In genomic region chr16:49362230-49362629, GRCh38 we compare ENCODE assay signal across 36 cellular contexts. TPM values are rescaled to one million over a fixed set of nuclear protein-coding genes. Genes with fewer than 3 reads are reported as not detected.
"Had no signal": no experiment of that assay in that cellular context is flagged by ENCODE, and none has a peak within 500 bp of the region (broad histone marks: within the 10 kb centered on the region; RNA-seq: fewer than 3 reads in every experiment).

No MANE protein-coding gene starts in this region.

- H3K9me3 ChIP-seq: adrenal gland, body of pancreas, breast epithelium had no signal

- DNase-seq: activated CD4-positive, alpha-beta memory T cell treated with anti-CD3 and anti-CD28 coated beads for 36 hours; activated CD4-positive, alpha-beta T cell treated with anti-CD3 and anti-CD28 coated beads, Interleukin-2, amount 10 ng/mL, durations not matched to agents 7 days and 5 days; activated CD8-positive, alpha-beta memory T cell treated with anti-CD3 and anti-CD28 coated beads, Interleukin-2, amount 50 U/mL, for 4 hours; activated gamma-delta T cell treated with Interleukin-2 at 50 U/mL for 16 hours; activated naive CD4-positive, alpha-beta T cell treated with anti-CD3 and anti-CD28 coated beads for 36 hours; activated T-cell treated with anti-CD3 and anti-CD28 coated beads for 4 hours; activated T-cell treated with anti-CD3 and anti-CD28 coated beads, Interleukin-2, amount 50 U/mL, for 4 hours; body of pancreas; MM.1S; MV-4-11; NCI-H1092; NCI-H1436 treated with DMSO at 0.1 percent for 48 hours; NCI-H1694 treated with DMSO at 0.1 percent for 48 hours; NCI-H2029; NCI-H345; NCI-H524 treated with DMSO at 0.1 percent for 48 hours; NK-92 treated with Interleukin-12 subunit alpha and Interleukin-12 subunit beta, amount 100 ng/mL, for 24 hours; PC-9; SIG-M5; SW 1271; T-helper 1 cell; T-helper 2 cell; T-helper 9 cell had no signal

- H3K4me1 ChIP-seq: adrenal gland, body of pancreas, breast epithelium had no signal

- H2AFZ ChIP-seq: PC-9 had no signal

- H3K4me2 ChIP-seq: KMS-11, PC-9 had no signal

- H3K4me1 Mint-ChIP-seq: activated CD4-positive, alpha-beta T cell treated with anti-CD3 and anti-CD28 coated beads, Interleukin-2, amount 10 ng/mL, durations not matched to agents 7 days and 5 days had no signal

- H3K27ac ChIP-seq: adrenal gland, body of pancreas, breast epithelium, KMS-11, PC-9, RWPE1, VCaP had no signal

- H3K4me3 ChIP-seq: adrenal gland, body of pancreas, breast epithelium, PC-9 had no signal

- H3K27me3 ChIP-seq: adrenal gland, body of pancreas, breast epithelium had no signal

- H3K9me3 Mint-ChIP-seq: activated CD4-positive, alpha-beta memory T cell treated with anti-CD3 and anti-CD28 coated beads for 36 hours; activated CD4-positive, alpha-beta T cell treated with anti-CD3 and anti-CD28 coated beads, Interleukin-2, amount 10 ng/mL, durations not matched to agents 7 days and 5 days; activated T-helper 1 cell treated with anti-CD3 and anti-CD28 coated beads, Interleukin-12 subunit alpha, Interleukin-12 subunit beta, Interleukin-2, Interleukin-4 antibody, amounts not matched to agents 30 ng/mL and 10 ng/mL and 1 ng/mL, durations not matched to agents 14 hours and 24 hours and 36 hours had no signal

- H3K36me3 ChIP-seq: adrenal gland, breast epithelium had no signal

- H3K36me3 Mint-ChIP-seq: activated CD4-positive, alpha-beta memory T cell treated with anti-CD3 and anti-CD28 coated beads for 36 hours; activated naive CD4-positive, alpha-beta T cell treated with anti-CD3 and anti-CD28 coated beads, Interleukin-2, amount 50 U/mL, for 72 hours had no signal

- H3K27me3 Mint-ChIP-seq: activated CD4-positive, alpha-beta memory T cell treated with anti-CD3 and anti-CD28 coated beads for 36 hours; activated CD4-positive, alpha-beta T cell treated with anti-CD3 and anti-CD28 coated beads, Interleukin-2, amount 10 ng/mL, durations not matched to agents 7 days and 5 days had no signal

- H3K27ac Mint-ChIP-seq: activated CD4-positive, alpha-beta memory T cell treated with anti-CD3 and anti-CD28 coated beads for 36 hours; activated CD4-positive, alpha-beta T cell treated with anti-CD3 and anti-CD28 coated beads, Interleukin-2, amount 10 ng/mL, durations not matched to agents 7 days and 5 days; activated naive CD4-positive, alpha-beta T cell treated with anti-CD3 and anti-CD28 coated beads for 36 hours; activated naive CD4-positive, alpha-beta T cell treated with anti-CD3 and anti-CD28 coated beads, Interleukin-2, amount 50 U/mL, for 72 hours; activated T-helper 1 cell treated with anti-CD3 and anti-CD28 coated beads, Interleukin-12 subunit alpha, Interleukin-12 subunit beta, Interleukin-2, Interleukin-4 antibody, amounts not matched to agents 30 ng/mL and 10 ng/mL and 1 ng/mL, durations not matched to agents 14 hours and 24 hours and 36 hours had no signal

- H3K9ac ChIP-seq: KMS-11 had no signal

- ATAC-seq: activated naive CD4-positive, alpha-beta T cell treated with anti-CD3 and anti-CD28 coated beads, Interleukin-2, amount 50 U/mL, for 72 hours; activated T-cell treated with anti-CD3 and anti-CD28 coated beads, Interleukin-2, amount 50 U/mL, for 4 hours; body of pancreas; Right ventricle myocardium inferior had no signal

- H3K4me3 Mint-ChIP-seq: activated CD4-positive, alpha-beta memory T cell treated with anti-CD3 and anti-CD28 coated beads for 36 hours; activated CD4-positive, alpha-beta T cell treated with anti-CD3 and anti-CD28 coated beads, Interleukin-2, amount 10 ng/mL, durations not matched to agents 7 days and 5 days; activated naive CD4-positive, alpha-beta T cell treated with anti-CD3 and anti-CD28 coated beads for 36 hours; activated T-cell treated with anti-CD3 and anti-CD28 coated beads, Interleukin-2, amount 50 U/mL, for 4 hours; activated T-helper 1 cell treated with anti-CD3 and anti-CD28 coated beads, Interleukin-12 subunit alpha, Interleukin-12 subunit beta, Interleukin-2, Interleukin-4 antibody, amounts not matched to agents 30 ng/mL and 10 ng/mL and 1 ng/mL, durations not matched to agents 14 hours and 24 hours and 36 hours had no signal

RNA-seq across cellular contexts. Expression of gene C16orf78, which starts 11.4 kb away (rescaled TPM):
- total RNA-seq: activated CD4-positive, alpha-beta memory T cell treated with anti-CD3 and anti-CD28 coated beads for 36 hours; activated CD4-positive, alpha-beta T cell treated with anti-CD3 and anti-CD28 coated beads, Interleukin-2, amount 10 ng/mL, durations not matched to agents 7 days and 5 days; activated naive CD4-positive, alpha-beta T cell treated with anti-CD3 and anti-CD28 coated beads for 36 hours; activated naive CD4-positive, alpha-beta T cell treated with anti-CD3 and anti-CD28 coated beads, Interleukin-2, amount 50 U/mL, for 72 hours; activated T-cell treated with anti-CD3 and anti-CD28 coated beads, Interleukin-2, amount 50 U/mL, for 4 hours; activated T-helper 1 cell treated with anti-CD3 and anti-CD28 coated beads, Interleukin-12 subunit alpha, Interleukin-12 subunit beta, Interleukin-2, Interleukin-4 antibody, amounts not matched to agents 30 ng/mL and 10 ng/mL and 1 ng/mL, durations not matched to agents 14 hours and 24 hours and 36 hours; adrenal gland; astrocyte; body of pancreas; breast epithelium; cardiac septum; LHCN-M2; NCI-H460; OCI-LY7; PC-9; Right ventricle myocardium inferior had no signal
- polyA plus RNA-seq: adrenal gland had no signal
